In genomic region chr2:72325592-72326422, GRCh38 we compare ENCODE assay signal across 8 cellular contexts.
DNase-seq lines count a peak whose midpoint lies in the region; ATAC-seq and TF ChIP-seq lines count a peak whose summit lies in the region.

No MANE protein-coding gene starts in this region.

- H3K9me3 ChIP-seq in parathyroid adenoma (ENCODE audit: control insufficient read depth, low read length): no peaks in the 10 kb centered on the region

- H3K4me3 ChIP-seq in epithelial cell of esophagus (ENCODE audit: low read length) (no peak overlapping the region), parathyroid adenoma (ENCODE audit: low read depth, low read length) (no peak overlapping the region)

- H3K27ac ChIP-seq in parathyroid adenoma: no peak overlapping the region

- no peak overlapping the region for H2AFZ ChIP-seq in parathyroid adenoma

- no peak overlapping the region for H3K4me2 ChIP-seq in parathyroid adenoma (ENCODE audit: low read length)

- DNase-seq in ELF-1 (ENCODE audit: low read depth, low spot score) (peak; percentile 51), LoVo (ENCODE audit: low spot score) (peak; percentile 1), epithelial cell of esophagus (ENCODE audit: low read depth) (no peak), NCI-H1417 (lab: John Stamatoyannopoulos, UW) (no peak), NCI-H2029 (lab: John Stamatoyannopoulos, UW) (no peak)

- TF ChIP-seq CTCF in epithelial cell of esophagus (IDR thresholded peaks at IDR 0.05; ENCODE audit: insufficient read depth, low read depth, low read length, missing control alignments) (peak; percentile 65), parathyroid adenoma (IDR thresholded peaks at IDR 0.05) (peak; percentile 78)

- H3K79me2 ChIP-seq in parathyroid adenoma: no peaks in the 10 kb centered on the region

- no peak overlapping the region for H3K9ac ChIP-seq in parathyroid adenoma

- no peaks in the 10 kb centered on the region for H3K27me3 ChIP-seq in parathyroid adenoma (ENCODE audit: control insufficient read depth, insufficient read depth, low read length)

- H3K4me1 ChIP-seq in parathyroid adenoma: no peaks in the 10 kb centered on the region

- peak; percentile 77 for ATAC-seq in GM21576 (IDR thresholded peaks at IDR 0.05; ENCODE audit: unreplicated experiment)
- ATAC-seq in HG03342 (IDR thresholded peaks at IDR 0.05; ENCODE audit: unreplicated experiment): no peak

- H3K36me3 ChIP-seq in parathyroid adenoma (ENCODE audit: control insufficient read depth, insufficient read depth, low read length): no peaks in the 10 kb centered on the region

Comparison
In these comparisons a context has a peak if more than half of its experiments do, and no peak if none do; other contexts are left out.
1. DNase-seq: peak in ELF-1 (single experiment) and LoVo (single experiment); none in epithelial cell of esophagus (single experiment), NCI-H1417 (0 of 3) and NCI-H2029 (single experiment).